ENCODE assay signal across 14 cellular contexts in genomic region chr19:10688545-10689280, GRCh38.
"Had no signal": no experiment of that assay in that cellular context is flagged by ENCODE, and none has a peak within 500 bp of the region (broad histone marks: within the 10 kb centered on the region; RNA-seq: fewer than 3 reads in every experiment).

No MANE protein-coding gene starts in this region.

- H3K4me1 Mint-ChIP-seq: activated B cell treated with CpG ODN at 0.5 μM for 24 hours had no signal

- H3K36me3 ChIP-seq: uterus had no signal

- H3K9me3 Mint-ChIP-seq: activated B cell treated with CpG ODN at 0.5 μM for 24 hours; natural killer cell treated with Interleukin-12 subunit alpha and Interleukin-12 subunit beta and Interleukin-15 and Interleukin-18, amount 100 ng/mL, for 72 hours had no signal

- ATAC-seq: left lung; natural killer cell treated with Interleukin-12 subunit alpha and Interleukin-12 subunit beta and Interleukin-15 and Interleukin-18, amount 100 ng/mL, for 72 hours had no signal

- FAIRE-seq: bronchial epithelial cell had no signal

- H3K9me3 ChIP-seq: esophagus squamous epithelium, left lung, thyroid gland, uterus had no signal

- H3K4me3 ChIP-seq: esophagus squamous epithelium, left lung, thyroid gland, uterus had no signal

- H3K27ac Mint-ChIP-seq: activated B cell treated with CpG ODN at 0.5 μM for 24 hours; activated naive CD8-positive, alpha-beta T cell; natural killer cell treated with Interleukin-12 subunit alpha and Interleukin-12 subunit beta and Interleukin-15 and Interleukin-18, amount 100 ng/mL, for 72 hours had no signal

- H3K27me3 Mint-ChIP-seq: activated B cell treated with CpG ODN at 0.5 μM for 24 hours; activated naive CD8-positive, alpha-beta T cell; natural killer cell treated with Interleukin-12 subunit alpha and Interleukin-12 subunit beta and Interleukin-15 and Interleukin-18, amount 100 ng/mL, for 72 hours had no signal

- H3K27me3 ChIP-seq: esophagus squamous epithelium, left lung, thyroid gland, uterus had no signal

- H3K4me3 Mint-ChIP-seq: activated B cell treated with CpG ODN at 0.5 μM for 24 hours; activated naive CD8-positive, alpha-beta T cell; natural killer cell treated with Interleukin-12 subunit alpha and Interleukin-12 subunit beta and Interleukin-15 and Interleukin-18, amount 100 ng/mL, for 72 hours had no signal

- DNase-seq: activated B cell treated with CpG ODN at 0.5 μM for 24 hours; activated CD4-positive, alpha-beta T cell treated with anti-CD3 and anti-CD28 coated beads, Interleukin-2, amount 50 U/mL, for 1 hour; activated effector memory CD4-positive, alpha-beta T cell treated with anti-CD3 and anti-CD28 coated beads, Interleukin-2, amount 50 U/mL, for 16 hours; aorta; esophagus squamous epithelium; foreskin fibroblast; islet precursor cell; left lung; stimulated activated CD4-positive, alpha-beta T cell treated with anti-CD3 and anti-CD28 coated beads, Interleukin-2, amount 100 ng/mL, for 48 hours; thyroid gland; uterus had no signal

- H3K4me1 ChIP-seq: left lung, thyroid gland, uterus had no signal

- H3K27ac ChIP-seq: left lung, thyroid gland, uterus had no signal
